In the genomic region with DNA sequence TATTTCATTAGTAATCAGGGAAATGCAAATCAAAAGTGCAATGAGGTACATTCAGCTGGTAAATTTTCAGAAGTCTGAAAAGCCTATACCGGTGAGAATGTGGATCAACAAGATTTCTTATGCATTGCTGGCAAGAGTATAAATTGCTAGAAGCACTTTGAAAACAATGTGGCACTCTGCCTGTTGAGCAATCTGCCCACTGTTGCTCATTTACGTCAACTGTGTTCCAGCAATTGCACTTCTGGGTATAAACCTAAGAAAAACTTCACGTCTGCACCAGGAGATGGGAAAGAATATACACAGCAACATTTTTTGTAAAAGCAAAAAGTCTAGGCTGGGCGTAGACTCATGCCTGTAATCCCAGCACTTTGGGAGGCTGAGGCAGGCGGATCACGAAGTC, we compare ENCODE assay signal across 21 cellular contexts. TPM values are rescaled to one million over a fixed set of nuclear protein-coding genes. Genes with fewer than 3 reads are reported as not detected.
A peak's percentile ranks its signal among the peaks of the same experiment; 100 is the strongest.
DNase-seq lines count a peak whose midpoint lies in the region; ATAC-seq and TF ChIP-seq lines count a peak whose summit lies in the region.
"Had no signal": no experiment of that assay in that cellular context is flagged by ENCODE, and none has a peak within 500 bp of the region (broad histone marks: within the 10 kb centered on the region; RNA-seq: fewer than 3 reads in every experiment).

No MANE protein-coding gene starts in this region.

- no peak for TF ChIP-seq CTCF in astrocyte of the cerebellum (IDR thresholded peaks at IDR 0.05; ENCODE audit: low read depth, low read length, missing control alignments)

- intact Hi-C loops in sciatic nerve (cut with DNase I) = no loop called here

- ATAC-seq in sciatic nerve = peak; percentile 64
- ATAC-seq in GM18858 (IDR thresholded peaks at IDR 0.05; ENCODE audit: unreplicated experiment) = no peak
- ATAC-seq: effector memory CD8-positive, alpha-beta T cell; Right ventricle myocardium inferior; stimulated activated effector memory CD8-positive, alpha-beta T cell treated with anti-CD3 and anti-CD28 coated beads, Interleukin-12 subunit alpha, Interleukin-12 subunit beta, amount 100 ng/mL, for 72 hours had no signal

- H3K4me3 ChIP-seq in astrocyte of the cerebellum (ENCODE audit: low read depth, low read length) = no peak overlapping the region
- H3K4me3 ChIP-seq: uterus had no signal

- in situ Hi-C loops in astrocyte of the cerebellum (cut with HindIII; ENCODE audit: low sequenced_read_pairs) = no loop called here

- peak; percentile 17 for DNase-seq in EH (ENCODE audit: low read depth)
- DNase-seq in astrocyte of the cerebellum (ENCODE audit: low read depth) = peak; percentile 26
- DNase-seq in fibroblast of the conjunctiva (ENCODE audit: low read depth) = peak; percentile 61
- no peak for DNase-seq in sciatic nerve (ENCODE audit: low spot score)
- no peak for DNase-seq in retina
- no peak for DNase-seq in NCI-H82 (lab: John Stamatoyannopoulos, UW)
- no peak for DNase-seq in NCI-H2029 (lab: John Stamatoyannopoulos, UW)
- DNase-seq: activated CD4-positive, alpha-beta T cell treated with anti-CD3 and anti-CD28 coated beads for 4 hours; caudate nucleus; effector memory CD8-positive, alpha-beta T cell; GF-D8; islet precursor cell; KG1; midbrain; NCI-H1417; NK-92 treated with Interleukin-12 subunit alpha and Interleukin-12 subunit beta, amount 100 ng/mL, for 24 hours; T-helper 9 cell; uterus had no signal

RNA-seq across cellular contexts. Expression of gene MTERF4, which starts 40.8 kb away (rescaled TPM):
- 33.5 TPM for total RNA-seq in sciatic nerve

Comparison
In these comparisons a context has a peak if more than half of its experiments do, and no peak if none do; other contexts are left out.
1. DNase-seq: peak in EH (single experiment), astrocyte of the cerebellum (single experiment) and fibroblast of the conjunctiva (single experiment); none in sciatic nerve (single experiment), retina (single experiment), NCI-H82 (single experiment) and NCI-H2029 (single experiment).